Comparison of ENCODE assay signal across 6 cellular contexts in genomic region chr16:31118223-31119155, GRCh38. TPM values are rescaled to one million over a fixed set of nuclear protein-coding genes. Genes with fewer than 3 reads are reported as not detected.
DNase-seq lines count a peak whose midpoint lies in the region; ATAC-seq and TF ChIP-seq lines count a peak whose summit lies in the region.

No MANE protein-coding gene starts in this region.

- H3K4me3 ChIP-seq in BJ (ENCODE audit: low read depth, low read length) (peak overlapping the region; percentile 77), SJCRH30 (peak overlapping the region; percentile 93), iPS-18c (ENCODE audit: insufficient read depth, low read depth, low read length) (peak overlapping the region; percentile 65)

- H3K9me3 ChIP-seq in SJCRH30 (replicated peaks), result no peaks in the 10 kb centered on the region
- H3K9me3 ChIP-seq in iPS-18c (ENCODE audit: control insufficient read depth, insufficient read depth, low read length), result no peaks in the 10 kb centered on the region

- H3K36me3 ChIP-seq in BJ (ENCODE audit: control insufficient read depth, insufficient read depth, low read length) (peaks cover 13% of the 10 kb centered on the region), SJCRH30 (peaks cover 31% of the 10 kb centered on the region)

- no peak for ATAC-seq in GM19452 (IDR thresholded peaks at IDR 0.05; ENCODE audit: unreplicated experiment)

- no peaks in the 10 kb centered on the region for H3K27me3 ChIP-seq in BJ (ENCODE audit: control insufficient read depth, insufficient read depth, low read length)
- H3K27me3 ChIP-seq in SJCRH30, result no peaks in the 10 kb centered on the region

- CTCF ChIA-PET in BJ (lab: Yijun Ruan, JAX), result interaction anchor here (1.1 to 2.6 kb wide), 3 partner anchors 23 to 165 kb away, joined by 3 to 13 read pairs (median 7); no protein-coding TSS in a partner anchor

- no peak overlapping the region; the same call in 1 of the 2 replicates for H3K27ac ChIP-seq in SJCRH30

- POLR2A ChIA-PET in BJ (lab: Charles Lee), result interaction anchor here (0.6 to 1.6 kb wide), 3 partner anchors 24 to 342 kb away, joined by 3 to 19 read pairs (median 8); no protein-coding TSS in a partner anchor

- peak; percentile 50 for DNase-seq in BJ (ENCODE audit: low read depth)
- no peak for DNase-seq in SJCRH30
- no peak for DNase-seq in NCI-H82 treated with DMSO at 0.1 percent for 48 hours (lab: John Stamatoyannopoulos, UW; ENCODE audit: unreplicated experiment)
- DNase-seq in 8988T, result no peak

- no peak for TF ChIP-seq CTCF in BJ (IDR thresholded peaks at IDR 0.05; ENCODE audit: insufficient read depth, low read depth, low read length)

- H3K4me1 ChIP-seq in SJCRH30, result no peaks in the 10 kb centered on the region

RNA-seq across cellular contexts. Expression of gene KAT8, which starts 1.0 kb away (rescaled TPM):
- 28.9 and 31.9 TPM in 2 replicates for polyA plus RNA-seq in BJ (2011; rRNA removed)
- 14.6 and 22.9 TPM in 2 replicates for polyA minus RNA-seq in BJ (2011; rRNA and poly(A)+ RNA removed)
- 38.0 and 42.6 TPM in 2 replicates for total RNA-seq in SJCRH30 (2014; rRNA removed; shearing (Covaris generic))

RNA-seq across cellular contexts. Expression of gene BCKDK, which starts 10.3 kb away (rescaled TPM):
- 31.0 and 56.0 TPM in 2 replicates for polyA plus RNA-seq in BJ (2011; rRNA removed)
- 27.7 and 37.0 TPM in 2 replicates for polyA minus RNA-seq in BJ (2011; rRNA and poly(A)+ RNA removed)
- total RNA-seq in SJCRH30 (2014; rRNA removed; shearing (Covaris generic)), result 31.2 and 31.8 TPM in 2 replicates

RNA-seq across cellular contexts. Expression of gene PRSS8, which starts 17.0 kb away (rescaled TPM):
- polyA plus RNA-seq in BJ (2011; rRNA removed), result not detected in 2 replicates
- 0.09 TPM in 1 of 2 replicates, not detected in the other for polyA minus RNA-seq in BJ (2011; rRNA and poly(A)+ RNA removed)
- not detected in 2 replicates for total RNA-seq in SJCRH30 (2014; rRNA removed; shearing (Covaris generic))

RNA-seq across cellular contexts. Expression of gene VKORC1, which starts 23.9 kb away (rescaled TPM):
- 416 and 515 TPM in 2 replicates for polyA plus RNA-seq in BJ (2011; rRNA removed)
- 118 and 200 TPM in 2 replicates for polyA minus RNA-seq in BJ (2011; rRNA and poly(A)+ RNA removed)
- 145 and 149 TPM in 2 replicates for total RNA-seq in SJCRH30 (2014; rRNA removed; shearing (Covaris generic))

RNA-seq across cellular contexts. Expression of gene PRSS53, which starts 29.7 kb away (rescaled TPM):
- polyA plus RNA-seq in BJ (2011; rRNA removed), result 0.96 and 1.8 TPM in 2 replicates
- polyA minus RNA-seq in BJ (2011; rRNA and poly(A)+ RNA removed), result 0.66 and 0.87 TPM in 2 replicates
- 2.8 and 4.3 TPM in 2 replicates for total RNA-seq in SJCRH30 (2014; rRNA removed; shearing (Covaris generic))
